8 cellular contexts compared by ENCODE assay signal in genomic region chr20:62795023-62795761, GRCh38. TPM values are rescaled to one million over a fixed set of nuclear protein-coding genes. Genes with fewer than 3 reads are reported as not detected.
DNase-seq lines count a peak whose midpoint lies in the region; ATAC-seq and TF ChIP-seq lines count a peak whose summit lies in the region.

No MANE protein-coding gene starts in this region.

- CTCF ChIA-PET in Caco-2 (lab: Charles Lee), result interaction anchor here (0.6 to 3.5 kb wide), 15 partner anchors 10 to 365 kb away, joined by 3 to 57 read pairs (median 6); partner anchors contain the start of gene OGFR
- CTCF ChIA-PET in activated naive CD4-positive, alpha-beta T cell treated with anti-CD3 and anti-CD28 coated beads for 36 hours (lab: Charles Lee), result interaction anchor here (0.8 to 5.0 kb wide), 3 partner anchors 13 to 154 kb away, joined by 3 to 25 read pairs (median 3); no protein-coding TSS in a partner anchor

- DNase-seq in Caco-2 (peak; percentile 90 to 94), SHP77 treated with DMSO at 0.1 percent for 48 hours (lab: John Stamatoyannopoulos, UW) (peak; percentile 58), head of caudate nucleus (peak in 40 of 42 donors; percentile 22 to 84 (median 69)), prostate gland (ENCODE audit: low spot score) (no peak)
- DNase-seq in activated naive CD4-positive, alpha-beta T cell treated with anti-CD3 and anti-CD28 coated beads for 36 hours, result peak; percentile 61

- H3K4me3 Mint-ChIP-seq in Caco-2 (ENCODE audit: unreplicated experiment), result peak overlapping the region; percentile 89
- H3K4me3 Mint-ChIP-seq in activated naive CD4-positive, alpha-beta T cell treated with anti-CD3 and anti-CD28 coated beads for 36 hours, result peak overlapping the region; percentile 81

- H3K4me3 ChIP-seq in Caco-2 (ENCODE audit: low read depth, low read length) (peak overlapping the region; percentile 57), prostate gland (peak overlapping the region; percentile 63 to 77)

- no peaks in the 10 kb centered on the region for H3K9me3 ChIP-seq in Caco-2
- no peaks in the 10 kb centered on the region for H3K9me3 ChIP-seq in prostate gland

- no peak for TF ChIP-seq RAD21 in Ishikawa (IDR thresholded peaks at IDR 0.05; ENCODE audit: low read depth)

- ATAC-seq in GM21423 (IDR thresholded peaks at IDR 0.05; ENCODE audit: unreplicated experiment), result no peak
- ATAC-seq in HG03045 (IDR thresholded peaks at IDR 0.05; ENCODE audit: unreplicated experiment), result no peak

- H3K27me3 ChIP-seq in Caco-2 (replicated peaks; ENCODE audit: control insufficient read depth, insufficient read depth, low read length), result no peaks in the 10 kb centered on the region
- no peaks in the 10 kb centered on the region for H3K27me3 ChIP-seq in prostate gland (replicated peaks; ENCODE audit: insufficient read depth)

- H3K4me1 Mint-ChIP-seq in Caco-2 (ENCODE audit: low read depth, unreplicated experiment), result peaks cover 15% of the 10 kb centered on the region
- peaks cover 25% of the 10 kb centered on the region for H3K4me1 Mint-ChIP-seq in activated naive CD4-positive, alpha-beta T cell treated with anti-CD3 and anti-CD28 coated beads for 36 hours (ENCODE audit: low read depth)

- 1% methylated on average over 42 of the region's 68 CpGs for WGBS in prostate gland

- H3K27ac Mint-ChIP-seq in Caco-2 (ENCODE audit: unreplicated experiment), result peak overlapping the region; percentile 85
- H3K27ac Mint-ChIP-seq in activated naive CD4-positive, alpha-beta T cell treated with anti-CD3 and anti-CD28 coated beads for 36 hours, result peak overlapping the region; percentile 89

- TF ChIP-seq CTCF in Caco-2 (IDR thresholded peaks at IDR 0.05; ENCODE audit: insufficient read depth in 1 of 2, low read depth in 1 of 2, low read length in 1 of 2, severe bottlenecking in 1 of 2, unreplicated experiment in 1 of 2) (no peak), prostate gland (IDR thresholded peaks at IDR 0.05) (no peak)

- BruUV-seq in Caco-2 (replicated peaks; lab: Mats Ljungman, UMichigan), result no TSS peak

- peak overlapping the region; percentile 89 to 91 for H3K27ac ChIP-seq in prostate gland

- intact Hi-C loops in Caco-2 (cut with micrococcal nuclease; ENCODE audit: unreplicated experiment) (loop anchor here (10.0 kb wide), 1 partner anchor 490 kb away; the partner anchor contains the start of gene ADRM1), head of caudate nucleus (cut with DNase I) (no loop called here), prostate gland (cut with DNase I) (loop anchor here (10.0 kb wide), 1 partner anchor 730 kb away; the partner anchor contains the start of gene TAF4)
- intact Hi-C loops in activated naive CD4-positive, alpha-beta T cell treated with anti-CD3 and anti-CD28 coated beads for 36 hours (cut with micrococcal nuclease), result loop anchor here (1.0 to 2.0 kb wide), 3 partner anchors 14 to 557 kb away; partner anchors contain the start of genes CABLES2 and OSBPL2

- H3K9me3 Mint-ChIP-seq in Caco-2 (ENCODE audit: unreplicated experiment), result no peaks in the 10 kb centered on the region
- no peaks in the 10 kb centered on the region for H3K9me3 Mint-ChIP-seq in activated naive CD4-positive, alpha-beta T cell treated with anti-CD3 and anti-CD28 coated beads for 36 hours

- no peaks in the 10 kb centered on the region for H3K27me3 Mint-ChIP-seq in Caco-2 (ENCODE audit: insufficient read depth, unreplicated experiment)
- no peaks in the 10 kb centered on the region for H3K27me3 Mint-ChIP-seq in activated naive CD4-positive, alpha-beta T cell treated with anti-CD3 and anti-CD28 coated beads for 36 hours (ENCODE audit: low read depth)

- peak; percentile 29 for TF ChIP-seq POLR2A in prostate gland (IDR thresholded peaks at IDR 0.05)

- H3K4me1 ChIP-seq in Caco-2 (peaks cover 21% of the 10 kb centered on the region), prostate gland (replicated peaks) (peaks cover 9% of the 10 kb centered on the region)

- H3K36me3 Mint-ChIP-seq in Caco-2 (ENCODE audit: insufficient read depth, unreplicated experiment), result peaks cover 62% of the 10 kb centered on the region
- peaks cover 12% of the 10 kb centered on the region for H3K36me3 Mint-ChIP-seq in activated naive CD4-positive, alpha-beta T cell treated with anti-CD3 and anti-CD28 coated beads for 36 hours (ENCODE audit: low read depth)

- POLR2A ChIA-PET in Caco-2 (lab: Charles Lee), result interaction anchor here (0.7 to 1.2 kb wide), 6 partner anchors 10 to 156 kb away, joined by 3 to 10 read pairs (median 4); partner anchors contain the start of genes COL9A3, GID8, SLCO4A1 and TCFL5

- peaks cover 7% of the 10 kb centered on the region for H3K36me3 ChIP-seq in Caco-2 (ENCODE audit: control insufficient read depth, insufficient read depth, low read length)
- H3K36me3 ChIP-seq in prostate gland, result peaks cover 4 to 7% of the 10 kb centered on the region in 2 donors

- no peak for TF ChIP-seq EP300 in Ishikawa (IDR thresholded peaks at IDR 0.05; ENCODE audit: borderline replicate concordance)

TF ChIP-seq in Ishikawa, 13 proteins besides CTCF, POLR2A, EP300 and RAD21:
- TF ChIP-seq REST (IDR thresholded peaks at IDR 0.05; ENCODE audit: low read depth), result no peak
- no peak for TF ChIP-seq CEBPB (IDR thresholded peaks at IDR 0.05)
- no peak for TF ChIP-seq TCF12 (IDR thresholded peaks at IDR 0.05; ENCODE audit: low read depth)
- peak; percentile 81; the same call in 1 of the 2 replicates for TF ChIP-seq ZBTB7A (IDR thresholded peaks at IDR 0.05; ENCODE audit: low read depth)
- TF ChIP-seq, protein P1, sequence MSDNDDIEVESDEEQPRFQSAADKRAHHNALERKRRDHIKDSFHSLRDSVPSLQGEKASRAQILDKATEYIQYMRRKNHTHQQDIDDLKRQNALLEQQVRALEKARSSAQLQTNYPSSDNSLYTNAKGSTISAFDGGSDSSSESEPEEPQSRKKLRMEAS (IDR thresholded peaks at IDR 0.05), result peak; percentile 66
TF ChIP-seq in Ishikawa: peak in this region for 2.

RNA-seq across cellular contexts. Expression of gene MRGBP, which starts 1.1 kb away (rescaled TPM):
- total RNA-seq in Caco-2 (2022) (40.3 and 43.4 TPM in 2 replicates), prostate gland (10 to 100 TPM in 1 of 2 donors, 1 to 10 TPM in 1; 8.3 to 24.1 TPM)
- total RNA-seq in activated naive CD4-positive, alpha-beta T cell treated with anti-CD3 and anti-CD28 coated beads for 36 hours, result 1 to 10 TPM; 7.3 to 8.0 TPM

RNA-seq across cellular contexts. Expression of gene OGFR, which starts 9.4 kb away (rescaled TPM):
- total RNA-seq in Caco-2 (2022) (78.2 and 84.7 TPM in 2 replicates), prostate gland (10 to 100 TPM; 60.2 to 76.9 TPM)
- total RNA-seq in activated naive CD4-positive, alpha-beta T cell treated with anti-CD3 and anti-CD28 coated beads for 36 hours, result 10 to 100 TPM; 23.7 to 24.6 TPM

RNA-seq across cellular contexts. Expression of gene COL9A3, which starts 21.7 kb away (rescaled TPM):
- total RNA-seq in Caco-2 (2022) (6.4 and 7.9 TPM in 2 replicates), prostate gland (1 to 10 TPM; 5.8 to 6.5 TPM)
- not detected for total RNA-seq in activated naive CD4-positive, alpha-beta T cell treated with anti-CD3 and anti-CD28 coated beads for 36 hours
